Comparison of ENCODE assay signal across 22 cellular contexts in the genomic region with DNA sequence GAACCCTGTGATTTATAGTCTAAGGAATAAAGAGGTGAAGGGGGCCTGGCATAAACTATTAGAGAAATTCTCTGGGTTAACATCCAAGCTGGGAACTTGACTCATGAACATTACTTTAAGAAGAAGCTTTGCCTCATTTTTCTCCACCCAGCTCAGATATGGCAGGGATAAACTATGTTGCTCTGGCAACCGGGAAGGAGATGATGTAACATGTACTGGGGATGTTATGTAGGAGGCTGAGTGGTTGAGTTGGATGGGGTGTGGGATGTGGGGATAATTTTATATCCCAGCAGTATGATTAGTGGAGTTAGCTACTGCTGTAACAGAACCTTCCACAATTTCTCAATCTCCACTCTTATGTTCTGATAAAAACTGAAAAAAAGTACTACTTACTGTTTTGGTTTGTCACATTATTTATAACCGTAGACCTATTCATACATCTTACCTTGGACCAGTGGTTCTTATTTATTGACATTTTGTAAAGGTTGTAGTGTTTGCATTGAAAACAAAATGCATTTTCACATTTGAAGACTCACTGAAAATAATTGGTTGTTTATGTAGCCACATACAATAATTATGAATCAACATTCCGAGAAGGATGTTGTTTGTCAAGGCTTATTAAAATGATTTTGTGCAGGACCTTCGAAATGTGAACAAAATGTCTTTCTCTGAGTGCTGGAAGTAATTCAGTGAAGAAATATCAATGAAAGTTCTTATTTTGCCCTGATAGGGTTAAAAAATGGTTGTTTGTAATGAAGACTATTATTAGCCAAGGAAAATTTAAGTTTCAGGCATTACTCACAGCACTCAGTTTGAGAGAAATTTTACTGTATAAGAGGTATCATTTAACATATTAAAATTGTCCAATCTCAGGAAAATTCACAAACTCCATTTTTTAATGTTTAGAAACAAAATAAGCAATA. TPM values are rescaled to one million over a fixed set of nuclear protein-coding genes. Genes with fewer than 3 reads are reported as not detected.
DNase-seq lines count a peak whose midpoint lies in the region; ATAC-seq and TF ChIP-seq lines count a peak whose summit lies in the region.
"Had no signal": no experiment of that assay in that cellular context is flagged by ENCODE, and none has a peak within 500 bp of the region (broad histone marks: within the 10 kb centered on the region; RNA-seq: fewer than 3 reads in every experiment).

No MANE protein-coding gene starts in this region.

- H3K4me3 ChIP-seq in mesenchymal stem cell (ENCODE audit: insufficient read depth in 1 of 2, low read depth in 1 of 2, low read length in 2 of 2), result no peak overlapping the region
- no peak overlapping the region for H3K4me3 ChIP-seq in tibial artery
- H3K4me3 ChIP-seq: tibial nerve had no signal

- no peak overlapping the region for H2BK120ac ChIP-seq in mesenchymal stem cell (ENCODE audit: low read depth, low read length)

- H3K9me3 Mint-ChIP-seq in chondrocyte (ENCODE audit: low read depth), result peaks cover 6% of the 10 kb centered on the region
- H3K9me3 Mint-ChIP-seq: activated CD4-positive, alpha-beta T cell treated with anti-CD3 and anti-CD28 coated beads, Interleukin-2, amount 10 ng/mL, durations not matched to agents 24 days and 14 days; activated T-cell treated with anti-CD3 and anti-CD28 coated beads, Interleukin-2, amount 50 U/mL, for 24 hours had no signal

- H3K36me3 ChIP-seq in mesenchymal stem cell (ENCODE audit: control insufficient read depth in 1 of 2, insufficient read depth in 2 of 2, low read depth in 1 of 2, low read length in 2 of 2) (no peaks in the 10 kb centered on the region), tibial artery (no peaks in the 10 kb centered on the region)
- H3K36me3 ChIP-seq: BE2C, tibial nerve had no signal

- TF ChIP-seq CTCF in chondrocyte (IDR thresholded peaks at IDR 0.05), result no peak
- TF ChIP-seq CTCF in tibial artery (IDR thresholded peaks at IDR 0.05), result no peak

- H3K4me2 ChIP-seq in mesenchymal stem cell (ENCODE audit: low read length, poor library complexity, severe bottlenecking), result no peak overlapping the region

- H3K27me3 ChIP-seq in mesenchymal stem cell (ENCODE audit: control insufficient read depth in 1 of 2, insufficient read depth in 1 of 2, low read length in 2 of 2) (no peaks in the 10 kb centered on the region), tibial artery (no peaks in the 10 kb centered on the region)
- H3K27me3 ChIP-seq: BE2C, tibial nerve had no signal

- intact Hi-C loops in tibial artery (cut with DNase I; ENCODE audit: low total_unique reads), result no loop called here

- H2AK5ac ChIP-seq in mesenchymal stem cell (ENCODE audit: low read length, severe bottlenecking), result no peak overlapping the region

- no peak for ATAC-seq in HG02885 (IDR thresholded peaks at IDR 0.05; ENCODE audit: poor library complexity, unreplicated experiment)
- no peak for ATAC-seq in GM21367 (IDR thresholded peaks at IDR 0.05; ENCODE audit: unreplicated experiment)

- no peak overlapping the region for H4K8ac ChIP-seq in mesenchymal stem cell (ENCODE audit: low read length)

- peak; percentile 33 for DNase-seq in AG08396 (ENCODE audit: low spot score)
- peak; percentile 15 for DNase-seq in HT1080 (ENCODE audit: low read depth)
- DNase-seq in chondrocyte (ENCODE audit: low spot score), result no peak
- DNase-seq in mesenchymal stem cell, result peak; percentile 65
- DNase-seq in tibial artery, result no peak
- no peak for DNase-seq in T1000 (lab: John Stamatoyannopoulos, UW)
- DNase-seq: activated CD4-positive, alpha-beta T cell treated with anti-CD3 and anti-CD28 coated beads, Interleukin-2, amount 10 ng/mL, durations not matched to agents 24 days and 14 days; activated T-cell treated with anti-CD3 and anti-CD28 coated beads, Interleukin-2, amount 50 U/mL, for 24 hours; BE2C; DMS53; NCI-H146; NCI-H748 treated with DMSO at 0.1 percent for 48 hours; posterior cingulate gyrus; RPMI8226 had no signal

- 74% methylated on average over 2 of the region's 4 CpGs for WGBS in mesenchymal stem cell

- H3K23ac ChIP-seq in mesenchymal stem cell (ENCODE audit: low read length in 2 of 2), result no peak overlapping the region

- no peak overlapping the region for H3K14ac ChIP-seq in mesenchymal stem cell (ENCODE audit: low read length in 2 of 2)

- no peaks in the 10 kb centered on the region for H3K79me1 ChIP-seq in mesenchymal stem cell (replicated peaks; ENCODE audit: low read length, poor library complexity, severe bottlenecking)

- H2BK12ac ChIP-seq in mesenchymal stem cell (ENCODE audit: low read length in 2 of 2), result no peak overlapping the region

- H3K9me3 ChIP-seq in mesenchymal stem cell (ENCODE audit: control insufficient read depth, low read length) (no peaks in the 10 kb centered on the region), tibial artery (no peaks in the 10 kb centered on the region)
- H3K9me3 ChIP-seq: BE2C had no signal

- H3K4ac ChIP-seq in mesenchymal stem cell (ENCODE audit: low read depth in 1 of 2, low read length in 2 of 2), result no peak overlapping the region

- no peaks in the 10 kb centered on the region for H3K27me3 Mint-ChIP-seq in chondrocyte (ENCODE audit: low read depth)

- H3K27ac ChIP-seq in mesenchymal stem cell (ENCODE audit: low read length, poor library complexity, severe bottlenecking) (no peak overlapping the region), tibial artery (no peak overlapping the region)
- H3K27ac ChIP-seq: tibial nerve had no signal

- H3K4me1 ChIP-seq in mesenchymal stem cell (ENCODE audit: control insufficient read depth, insufficient read depth, low read depth, low read length), result peaks cover 3% of the 10 kb centered on the region
- H3K4me1 ChIP-seq in tibial artery, result peaks cover 0 to 20% (median 3%) of the 10 kb centered on the region in 4 donors
- H3K4me1 ChIP-seq: BE2C, tibial nerve had no signal

- H2BK5ac ChIP-seq in mesenchymal stem cell (ENCODE audit: low read depth, low read length, poor library complexity, severe bottlenecking), result no peak overlapping the region

- H3K18ac ChIP-seq in mesenchymal stem cell (ENCODE audit: low read depth in 1 of 2, low read length in 2 of 2), result no peak overlapping the region

- no peak overlapping the region for H2BK15ac ChIP-seq in mesenchymal stem cell (ENCODE audit: low read depth, poor library complexity, severe bottlenecking)

- H3K9ac ChIP-seq in mesenchymal stem cell (ENCODE audit: low read length), result no peak overlapping the region

- no peak overlapping the region for H2AFZ ChIP-seq in mesenchymal stem cell (ENCODE audit: low read depth, low read length)

- H3K36me3 Mint-ChIP-seq in chondrocyte (ENCODE audit: low read depth), result peaks cover 7% of the 10 kb centered on the region

- peaks cover 37% of the 10 kb centered on the region for H3K4me1 Mint-ChIP-seq in chondrocyte (ENCODE audit: low read depth)
- H3K4me1 Mint-ChIP-seq: IgD-negative memory B cell had no signal

- no peak overlapping the region for H4K91ac ChIP-seq in mesenchymal stem cell (ENCODE audit: low read length)

- peak overlapping the region; percentile 93 for H3K27ac Mint-ChIP-seq in chondrocyte (ENCODE audit: unreplicated experiment)
- H3K27ac Mint-ChIP-seq: activated CD4-positive, alpha-beta T cell treated with anti-CD3 and anti-CD28 coated beads, Interleukin-2, amount 10 ng/mL, durations not matched to agents 24 days and 14 days; activated T-cell treated with anti-CD3 and anti-CD28 coated beads, Interleukin-2, amount 50 U/mL, for 24 hours; IgD-negative memory B cell; T-helper 1 cell treated with Interleukin-12 subunit alpha and Interleukin-12 subunit beta and Interleukin-4 antibody, amounts not matched to agents 30 μg/mL and 1 μg/mL, for 36 hours had no signal

- H3K4me3 Mint-ChIP-seq in chondrocyte (ENCODE audit: unreplicated experiment), result peak overlapping the region; percentile 3
- H3K4me3 Mint-ChIP-seq: activated CD4-positive, alpha-beta T cell treated with anti-CD3 and anti-CD28 coated beads, Interleukin-2, amount 10 ng/mL, durations not matched to agents 24 days and 14 days; activated T-cell treated with anti-CD3 and anti-CD28 coated beads, Interleukin-2, amount 50 U/mL, for 24 hours; IgD-negative memory B cell; T-helper 1 cell treated with Interleukin-12 subunit alpha and Interleukin-12 subunit beta and Interleukin-4 antibody, amounts not matched to agents 30 μg/mL and 1 μg/mL, for 36 hours had no signal

RNA-seq across cellular contexts. Expression of gene OR2F2, which starts 1.3 kb away (rescaled TPM):
- not detected in 2 replicates for total RNA-seq in HT1080 (2014; rRNA removed; shearing (Covaris generic))
- polyA plus RNA-seq in HT1080 (2015; cell fraction: cytosol; rRNA removed), result not detected in 2 replicates
- not detected in 2 replicates for polyA plus RNA-seq in HT1080 (2015; cell fraction: nucleus; rRNA removed)
- not detected in 3 replicates for total RNA-seq in chondrocyte
- not detected for polyA plus RNA-seq in mesenchymal stem cell (2013, experiment 1 of 2)
- polyA plus RNA-seq in mesenchymal stem cell (2013, experiment 2 of 2), result not detected
- total RNA-seq: activated CD4-positive, alpha-beta T cell treated with anti-CD3 and anti-CD28 coated beads, Interleukin-2, amount 10 ng/mL, durations not matched to agents 24 days and 14 days; mononuclear cell; tibial nerve had no signal
- polyA plus RNA-seq: adipose tissue, IgD-negative memory B cell, keratinocyte had no signal

RNA-seq across cellular contexts. Expression of gene OR2F1, which starts 18.3 kb away (rescaled TPM):
- not detected in 2 replicates for total RNA-seq in HT1080 (2014; rRNA removed; shearing (Covaris generic))
- polyA plus RNA-seq in HT1080 (2015; cell fraction: cytosol; rRNA removed), result not detected in 2 replicates
- not detected in 2 replicates for polyA plus RNA-seq in HT1080 (2015; cell fraction: nucleus; rRNA removed)
- total RNA-seq in chondrocyte, result not detected in 3 replicates
- not detected for polyA plus RNA-seq in mesenchymal stem cell (2013, experiment 1 of 2)
- polyA plus RNA-seq in mesenchymal stem cell (2013, experiment 2 of 2), result not detected
- total RNA-seq: activated CD4-positive, alpha-beta T cell treated with anti-CD3 and anti-CD28 coated beads, Interleukin-2, amount 10 ng/mL, durations not matched to agents 24 days and 14 days; tibial nerve had no signal
- polyA plus RNA-seq: adipose tissue, IgD-negative memory B cell, keratinocyte had no signal

RNA-seq across cellular contexts. Expression of gene TCAF1, which starts 34.4 kb away (rescaled TPM):
- 15.6 and 16.7 TPM in 2 replicates for total RNA-seq in HT1080 (2014; rRNA removed; shearing (Covaris generic))
- 16.8 and 29.1 TPM in 2 replicates for polyA plus RNA-seq in HT1080 (2015; cell fraction: cytosol; rRNA removed)
- 48.0 and 48.5 TPM in 2 replicates for polyA plus RNA-seq in HT1080 (2015; cell fraction: nucleus; rRNA removed)
- total RNA-seq in chondrocyte, result 106 to 127 TPM (median 109 TPM) in 3 replicates
- polyA plus RNA-seq in mesenchymal stem cell (2013, experiment 1 of 2), result 39.5 TPM
- polyA plus RNA-seq in mesenchymal stem cell (2013, experiment 2 of 2), result 38.6 TPM

Comparison
In these comparisons a context has a peak if more than half of its experiments do, and no peak if none do; other contexts are left out.
1. DNase-seq: peak in AG08396 (single experiment), HT1080 (single experiment) and mesenchymal stem cell (single experiment); none in chondrocyte (single experiment), tibial artery (0 of 2) and T1000 (single experiment).